10 cellular contexts compared by ENCODE assay signal in the genomic region with DNA sequence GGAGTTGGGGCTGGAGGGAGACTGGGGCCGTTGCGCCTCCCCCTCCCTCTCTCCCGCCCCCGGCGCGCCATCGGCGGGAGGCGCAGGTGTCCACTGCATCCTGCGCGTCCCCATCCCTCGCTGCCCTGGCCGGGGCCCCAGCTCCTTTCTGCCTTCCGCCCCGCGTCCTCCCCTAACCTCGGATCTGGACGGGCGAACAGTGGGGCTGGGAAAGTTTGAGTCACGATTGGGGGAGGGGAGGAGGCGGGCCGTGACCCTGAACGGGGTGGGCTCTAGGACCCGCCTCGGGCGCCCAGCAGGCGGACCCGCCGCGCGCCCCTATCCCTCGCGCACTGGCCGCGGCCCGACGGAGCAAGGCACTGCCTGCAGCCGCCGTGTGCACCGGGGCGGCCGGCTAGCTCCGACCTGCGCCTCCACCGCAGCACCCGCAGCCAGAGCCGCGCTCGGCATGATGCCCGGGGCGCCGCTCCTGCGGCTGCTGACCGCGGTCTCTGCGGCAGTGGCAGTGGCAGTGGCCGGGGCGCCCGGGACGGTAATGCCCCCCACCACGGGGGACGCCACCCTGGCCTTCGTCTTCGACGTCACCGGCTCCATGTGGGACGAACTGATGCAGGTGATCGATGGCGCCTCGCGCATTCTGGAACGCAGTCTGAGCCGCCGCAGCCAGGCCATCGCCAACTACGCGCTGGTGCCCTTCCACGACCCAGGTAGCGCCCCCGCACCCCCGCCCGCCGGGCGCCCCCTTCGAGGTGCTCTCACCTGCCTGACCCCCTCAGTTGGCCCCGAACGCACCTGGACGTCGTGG. TPM values are rescaled to one million over a fixed set of nuclear protein-coding genes. Genes with fewer than 3 reads are reported as not detected.
DNase-seq lines count a peak whose midpoint lies in the region; ATAC-seq, FAIRE-seq and TF ChIP-seq lines count a peak whose summit lies in the region.
"Had no signal": no experiment of that assay in that cellular context is flagged by ENCODE, and none has a peak within 500 bp of the region (broad histone marks: within the 10 kb centered on the region; RNA-seq: fewer than 3 reads in every experiment).

A gene with protein sequence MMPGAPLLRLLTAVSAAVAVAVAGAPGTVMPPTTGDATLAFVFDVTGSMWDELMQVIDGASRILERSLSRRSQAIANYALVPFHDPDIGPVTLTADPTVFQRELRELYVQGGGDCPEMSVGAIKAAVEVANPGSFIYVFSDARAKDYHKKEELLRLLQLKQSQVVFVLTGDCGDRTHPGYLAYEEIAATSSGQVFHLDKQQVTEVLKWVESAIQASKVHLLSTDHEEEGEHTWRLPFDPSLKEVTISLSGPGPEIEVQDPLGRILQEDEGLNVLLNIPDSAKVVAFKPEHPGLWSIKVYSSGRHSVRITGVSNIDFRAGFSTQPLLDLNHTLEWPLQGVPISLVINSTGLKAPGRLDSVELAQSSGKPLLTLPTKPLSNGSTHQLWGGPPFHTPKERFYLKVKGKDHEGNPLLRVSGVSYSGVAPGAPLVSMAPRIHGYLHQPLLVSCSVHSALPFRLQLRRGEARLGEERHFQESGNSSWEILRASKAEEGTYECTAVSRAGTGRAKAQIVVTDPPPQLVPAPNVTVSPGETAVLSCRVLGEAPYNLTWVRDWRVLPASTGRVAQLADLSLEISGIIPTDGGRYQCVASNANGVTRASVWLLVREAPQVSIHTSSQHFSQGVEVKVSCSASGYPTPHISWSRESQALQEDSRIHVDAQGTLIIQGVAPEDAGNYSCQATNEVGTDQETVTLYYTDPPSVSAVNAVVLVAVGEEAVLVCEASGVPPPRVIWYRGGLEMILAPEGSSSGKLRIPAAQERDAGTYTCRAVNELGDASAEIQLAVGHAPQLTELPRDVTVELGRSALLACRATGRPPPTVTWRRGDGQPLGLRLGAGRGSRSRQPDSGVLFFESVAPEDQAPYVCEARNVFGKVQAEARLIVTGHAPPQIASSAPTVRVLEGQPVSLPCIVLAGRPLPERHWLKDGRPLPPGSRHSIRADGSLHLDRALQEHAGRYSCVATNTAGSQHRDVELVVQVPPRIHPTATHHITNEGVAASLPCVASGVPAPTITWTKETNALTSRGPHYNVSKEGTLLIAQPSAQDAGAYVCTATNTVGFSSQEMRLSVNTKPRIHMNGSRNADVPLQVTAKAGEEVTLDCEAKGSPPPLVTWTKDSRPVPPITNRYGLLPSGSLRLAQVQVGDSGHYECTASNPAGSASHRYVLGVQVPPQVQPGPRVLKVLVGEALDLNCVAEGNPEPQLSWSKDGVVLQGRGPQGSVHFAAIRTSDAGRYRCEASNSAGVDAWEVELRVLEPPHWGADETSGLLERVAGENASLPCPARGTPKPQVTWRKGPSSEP (N-terminal part only) (plus strand): TSS at position 330 of the 805 bp plus-strand sequence. CDS start 119 bp downstream, at position 449.

- H3K9ac ChIP-seq in HUES6 (ENCODE audit: low read length) (no peak within 1 kb of the TSS), astrocyte (ENCODE audit: low read length) (no peak within 1 kb of the TSS)

- no peaks in the 10 kb centered on the region for H3K9me3 ChIP-seq in HUES6 (ENCODE audit: control insufficient read depth, insufficient read depth, low read depth, low read length)
- H3K9me3 ChIP-seq in astrocyte (ENCODE audit: insufficient read depth, low read depth, low read length) = no peaks in the 10 kb centered on the region
- H3K9me3 ChIP-seq in spleen = no peaks in the 10 kb centered on the region

- H3K27ac Mint-ChIP-seq in astrocyte (ENCODE audit: unreplicated experiment) = no peak within 1 kb of the TSS
- no peak within 1 kb of the TSS for H3K27ac Mint-ChIP-seq in activated CD4-positive, alpha-beta memory T cell treated with anti-CD3 and anti-CD28 coated beads for 36 hours

- H3K27me3 ChIP-seq in HUES6 (ENCODE audit: control insufficient read depth, insufficient read depth, low read length) (peaks cover 54% of the 10 kb centered on the region), astrocyte (ENCODE audit: insufficient read depth, low read length) (peaks cover 63% of the 10 kb centered on the region), spleen (replicated peaks in 1 of 7) (peaks cover 4 to 97% (median 71%) of the 10 kb centered on the region in 7 donors)

- no peaks in the 10 kb centered on the region for H4K20me1 ChIP-seq in astrocyte (ENCODE audit: insufficient read depth, low read length)

- H3K27ac ChIP-seq in HUES6 (ENCODE audit: low read depth, low read length) = no peak within 1 kb of the TSS
- H3K27ac ChIP-seq in astrocyte (ENCODE audit: low read depth, low read length) = no peak within 1 kb of the TSS
- no peak within 1 kb of the TSS for H3K27ac ChIP-seq in spleen

- DNase-seq in astrocyte (ENCODE audit: low read depth) = no peak
- DNase-seq in islet precursor cell = peak; percentile 82
- DNase-seq in spleen = peak; percentile 47
- no peak for DNase-seq in activated CD4-positive, alpha-beta memory T cell treated with anti-CD3 and anti-CD28 coated beads for 36 hours
- DNase-seq: activated gamma-delta T cell treated with Interleukin-2 at 50 U/mL for 16 hours had no signal

- peak within 1 kb of the TSS; percentile 19 for H3K4me2 ChIP-seq in astrocyte (ENCODE audit: low read length)

- no peak for ATAC-seq in HG02970 (IDR thresholded peaks at IDR 0.05; ENCODE audit: low FRiP score, unreplicated experiment)
- no peak for ATAC-seq in HG03442 (IDR thresholded peaks at IDR 0.05; ENCODE audit: unreplicated experiment)
- no peak for ATAC-seq in HG03095 (IDR thresholded peaks at IDR 0.05; ENCODE audit: unreplicated experiment)

- no peaks in the 10 kb centered on the region for H3K36me3 Mint-ChIP-seq in astrocyte (ENCODE audit: low read depth, unreplicated experiment)
- no peaks in the 10 kb centered on the region for H3K36me3 Mint-ChIP-seq in activated CD4-positive, alpha-beta memory T cell treated with anti-CD3 and anti-CD28 coated beads for 36 hours

- intact Hi-C loops in spleen (cut with DNase I; ENCODE audit: low total_unique reads) = no loop called here
- intact Hi-C loops in activated CD4-positive, alpha-beta memory T cell treated with anti-CD3 and anti-CD28 coated beads for 36 hours (cut with micrococcal nuclease) = no loop called here

- H3K4me3 ChIP-seq in HUES6 (ENCODE audit: low read depth, low read length) = peak within 1 kb of the TSS; percentile 68
- H3K4me3 ChIP-seq in astrocyte (ENCODE audit: insufficient read depth, low read depth, low read length) = no peak within 1 kb of the TSS
- peak within 1 kb of the TSS in 3 of 8 donors; percentile 10 to 35 (median 10) for H3K4me3 ChIP-seq in spleen

- H3K79me2 ChIP-seq in astrocyte (ENCODE audit: insufficient read depth, low read length) = no peaks in the 10 kb centered on the region

- peaks cover 16% of the 10 kb centered on the region for H3K4me1 Mint-ChIP-seq in astrocyte (ENCODE audit: low read depth, unreplicated experiment)
- H3K4me1 Mint-ChIP-seq in activated CD4-positive, alpha-beta memory T cell treated with anti-CD3 and anti-CD28 coated beads for 36 hours (ENCODE audit: low read depth) = peaks cover 8% of the 10 kb centered on the region

- no peak for TF ChIP-seq POLR2A in spleen (IDR thresholded peaks at IDR 0.05)

- no peak for FAIRE-seq in astrocyte (lab: Jason Lieb, UNC)
- FAIRE-seq: GM18507 had no signal

- H3K9me3 Mint-ChIP-seq in astrocyte (ENCODE audit: unreplicated experiment) = no peaks in the 10 kb centered on the region
- no peaks in the 10 kb centered on the region for H3K9me3 Mint-ChIP-seq in activated CD4-positive, alpha-beta memory T cell treated with anti-CD3 and anti-CD28 coated beads for 36 hours

- H3K4me1 ChIP-seq in HUES6 (ENCODE audit: control insufficient read depth, insufficient read depth, low read length) = peaks cover 4% of the 10 kb centered on the region
- H3K4me1 ChIP-seq in astrocyte (ENCODE audit: insufficient read depth, low read length) = peaks cover 2% of the 10 kb centered on the region
- peaks cover 0 to 17% (median 13%) of the 10 kb centered on the region in 6 donors for H3K4me1 ChIP-seq in spleen

- POLR2A ChIA-PET in activated CD4-positive, alpha-beta memory T cell treated with anti-CD3 and anti-CD28 coated beads for 36 hours (lab: Charles Lee) = no interaction called here

- TF ChIP-seq CTCF in astrocyte (IDR thresholded peaks at IDR 0.05; ENCODE audit: insufficient read depth, low read depth, low read length) (no peak), spleen (IDR thresholded peaks at IDR 0.05 in 8 of 11, conservative IDR thresholded peaks at IDR 0.05 in 3 of 11) (no peak)

- H3K36me3 ChIP-seq in HUES6 (ENCODE audit: control insufficient read depth, insufficient read depth, low read length) (no peaks in the 10 kb centered on the region), astrocyte (ENCODE audit: insufficient read depth, low read length) (no peaks in the 10 kb centered on the region), spleen (no peaks in the 10 kb centered on the region)

- no peak within 1 kb of the TSS for H2AFZ ChIP-seq in astrocyte (ENCODE audit: low read depth, low read length)

- WGBS in spleen, 5 donors = 2 to 7% (median 4%) methylated on average over 6 to 88 of the region's 89 CpGs

- H3K27me3 Mint-ChIP-seq in astrocyte (ENCODE audit: low read depth, unreplicated experiment) = peaks cover 61% of the 10 kb centered on the region
- peaks cover 58% of the 10 kb centered on the region for H3K27me3 Mint-ChIP-seq in activated CD4-positive, alpha-beta memory T cell treated with anti-CD3 and anti-CD28 coated beads for 36 hours

- CTCF ChIA-PET in activated CD4-positive, alpha-beta memory T cell treated with anti-CD3 and anti-CD28 coated beads for 36 hours (lab: Charles Lee) = no interaction called here

- H3K4me3 Mint-ChIP-seq in astrocyte (ENCODE audit: unreplicated experiment) = no peak within 1 kb of the TSS
- H3K4me3 Mint-ChIP-seq in activated CD4-positive, alpha-beta memory T cell treated with anti-CD3 and anti-CD28 coated beads for 36 hours = no peak within 1 kb of the TSS

RNA-seq across cellular contexts. Expression of the gene that starts here (rescaled TPM):
- total RNA-seq in astrocyte (1.6 and 3.2 TPM in 2 replicates), spleen (1 to 10 TPM in 2 of 7 donors, under 1 TPM in 5; 0.09 to 1.9 (median 0.67) TPM)
- 1 to 10 TPM in 2 of 3 donors, under 1 TPM in 1; 0.39 to 1.7 (median 1.4) TPM for polyA plus RNA-seq in spleen
- total RNA-seq in activated CD4-positive, alpha-beta memory T cell treated with anti-CD3 and anti-CD28 coated beads for 36 hours = not detected

Comparison
In these comparisons a context has a peak if more than half of its experiments do, and no peak if none do; other contexts are left out.
1. DNase-seq: peak in islet precursor cell (single experiment) and spleen (single experiment); none in astrocyte (single experiment) and activated CD4-positive, alpha-beta memory T cell treated with anti-CD3 and anti-CD28 coated beads for 36 hours (single experiment).